8 cellular contexts compared by ENCODE assay signal in the genomic region with DNA sequence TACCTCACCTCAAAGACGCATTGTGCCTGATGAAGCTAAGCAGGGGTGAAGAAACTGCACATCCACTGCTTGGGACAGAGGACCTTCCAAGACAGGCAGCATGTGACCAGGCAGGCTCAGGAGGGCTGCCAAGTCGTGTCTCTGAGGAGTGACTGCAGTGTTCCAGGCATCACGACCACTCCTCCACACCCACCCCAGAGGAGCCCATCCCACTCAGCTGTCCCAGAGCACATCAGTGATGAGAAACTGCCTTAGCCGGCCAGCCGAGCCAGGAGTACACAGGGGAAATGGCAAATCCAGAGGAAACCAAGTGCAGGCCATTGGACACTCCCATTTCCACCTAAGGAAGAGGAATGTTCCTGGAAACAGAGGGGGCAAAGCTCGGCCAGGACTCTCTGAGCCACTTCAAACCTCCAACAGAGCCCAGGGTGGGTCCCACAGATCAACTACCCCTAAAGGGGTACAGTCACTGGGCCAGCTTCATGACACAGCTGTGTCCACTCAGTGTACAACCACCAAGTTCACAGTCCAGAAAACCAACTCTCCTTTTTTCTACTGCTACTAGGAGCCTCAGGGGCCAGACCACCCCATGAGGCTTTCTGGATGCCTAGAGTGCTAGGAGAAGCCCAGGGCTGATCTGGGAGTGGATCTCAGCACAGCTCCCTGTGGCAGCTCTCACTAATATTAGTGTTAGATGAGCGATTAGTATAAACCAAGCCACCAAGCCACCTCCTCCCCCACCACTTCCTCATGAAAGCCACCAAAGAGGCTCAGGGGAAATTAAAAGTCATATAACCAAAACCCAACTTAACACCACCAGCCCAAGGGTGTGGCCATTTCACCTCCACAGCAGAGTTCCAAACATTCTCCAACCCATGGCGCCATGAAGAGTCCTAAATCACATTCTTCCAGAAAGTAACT. TPM values are rescaled to one million over a fixed set of nuclear protein-coding genes. Genes with fewer than 3 reads are reported as not detected.
DNase-seq lines count a peak whose midpoint lies in the region; ATAC-seq and TF ChIP-seq lines count a peak whose summit lies in the region.

No MANE protein-coding gene starts in this region.

- CTCF ChIA-PET in SK-N-SH (lab: Yijun Ruan, JAX) = interaction anchor here (1.0 to 3.1 kb wide), 7 partner anchors 9 to 22 kb away, joined by 3 to 17 read pairs (median 6); a partner anchor contains a TSS

- H3F3A ChIP-seq in SK-N-SH (replicated peaks; ENCODE audit: insufficient read depth) = peaks cover 53% of the 10 kb centered on the region

- H3K27me3 ChIP-seq in SK-N-SH (ENCODE audit: insufficient read depth) (no peaks in the 10 kb centered on the region), adipocyte (replicated peaks; ENCODE audit: control insufficient read depth, insufficient read depth, low read length) (no peaks in the 10 kb centered on the region), right lobe of liver (no peaks in the 10 kb centered on the region), thymus (ENCODE audit: control insufficient read depth, insufficient read depth) (no peaks in the 10 kb centered on the region)

- intact Hi-C loops in right lobe of liver (cut with DNase I) = no loop called here

- ATAC-seq in SK-N-SH treated with all-trans-retinoic acid at 6 μM for 48 hours (no peak), right lobe of liver (peak; percentile 30 to 48 (median 37)), GM19452 (IDR thresholded peaks at IDR 0.05; ENCODE audit: unreplicated experiment) (no peak)

- H3K4me2 ChIP-seq in SK-N-SH = peak overlapping the region; percentile 38

- POLR2A ChIA-PET in SK-N-SH (lab: Yijun Ruan, JAX) = no interaction called here

- peak overlapping the region in 1 of 2 experiments; percentile 93; a peak in 2 of 4 replicates for H3K27ac ChIP-seq in SK-N-SH (ENCODE audit: low read depth in 2 of 2, low read length in 1 of 2)
- peak overlapping the region; percentile 35 to 79 (median 63) for H3K27ac ChIP-seq in right lobe of liver
- H3K27ac ChIP-seq in thymus (ENCODE audit: low read depth) = peak overlapping the region; percentile 26

- H3K79me2 ChIP-seq in SK-N-SH (ENCODE audit: insufficient read depth) = peaks cover 98% of the 10 kb centered on the region

- H4K20me1 ChIP-seq in SK-N-SH (ENCODE audit: insufficient read depth) = peaks cover 70% of the 10 kb centered on the region

- no peak for DNase-seq in SK-N-SH
- DNase-seq in adipocyte (ENCODE audit: low read depth) = no peak
- DNase-seq in right lobe of liver = peak in 2 of 3 donors; percentile 40 to 61
- no peak for DNase-seq in NCI-H2081 treated with DMSO at 0.1 percent for 48 hours (lab: John Stamatoyannopoulos, UW)
- DNase-seq in NCI-H2196 (lab: John Stamatoyannopoulos, UW; ENCODE audit: unreplicated experiment) = no peak

- H3K4me3 ChIP-seq in SK-N-SH (ENCODE audit: low read depth in 2 of 2, low read length in 1 of 2) (no peak overlapping the region), adipocyte (ENCODE audit: low read length) (peak overlapping the region; percentile 41), right lobe of liver (no peak overlapping the region), thymus (ENCODE audit: low read length) (no peak overlapping the region)

- no peak for TF ChIP-seq POLR2A in right lobe of liver (IDR thresholded peaks at IDR 0.05)

- TF ChIP-seq EP300 in SK-N-SH (IDR thresholded peaks at IDR 0.05; ENCODE audit: borderline replicate concordance in 1 of 2, low read depth in 1 of 2, low read length in 1 of 2) = no peak

- H3K36me3 ChIP-seq in SK-N-SH (replicated peaks in 1 of 2; ENCODE audit: control insufficient read depth in 1 of 2, insufficient read depth in 2 of 2, low read length in 1 of 2) (peaks cover 0 to 30% of the 10 kb centered on the region in 2 experiments), adipocyte (ENCODE audit: control insufficient read depth, insufficient read depth, low read length, severe bottlenecking) (peaks cover 7% of the 10 kb centered on the region), right lobe of liver (no peaks in the 10 kb centered on the region), thymus (ENCODE audit: control insufficient read depth, insufficient read depth) (no peaks in the 10 kb centered on the region)

- WGBS in SK-N-SH (ENCODE audit: low lambda C conversion rate) = 71% methylated on average over 6 of the region's 8 CpGs
- 68% methylated on average over 3 of the region's 8 CpGs for WGBS in right lobe of liver (ENCODE audit: insufficient coverage, low coverage, low lambda C conversion rate, missing lambda C conversion rate)
- WGBS in thymus = 74% methylated on average over 8 of the region's 8 CpGs

- H3K4me1 ChIP-seq in SK-N-SH (ENCODE audit: control insufficient read depth in 1 of 2, insufficient read depth in 2 of 2, low read depth in 1 of 2, low read length in 1 of 2) = peaks cover 13 to 52% of the 10 kb centered on the region in 2 experiments
- H3K4me1 ChIP-seq in adipocyte (ENCODE audit: control insufficient read depth, insufficient read depth, low read length) = peaks cover 60% of the 10 kb centered on the region
- H3K4me1 ChIP-seq in right lobe of liver = peaks cover 0 to 11% (median 0%) of the 10 kb centered on the region in 4 donors
- no peaks in the 10 kb centered on the region for H3K4me1 ChIP-seq in thymus (ENCODE audit: control insufficient read depth, insufficient read depth, low read length)

- no peaks in the 10 kb centered on the region for H3K9me2 ChIP-seq in SK-N-SH

- TF ChIP-seq RAD21 in SK-N-SH (IDR thresholded peaks at IDR 0.05; ENCODE audit: low read length) = no peak

- TF ChIP-seq CTCF in SK-N-SH (IDR thresholded peaks at IDR 0.05) (no peak), right lobe of liver (IDR thresholded peaks at IDR 0.05) (no peak)

- H3K9me3 ChIP-seq in SK-N-SH (no peaks in the 10 kb centered on the region), adipocyte (ENCODE audit: control insufficient read depth, low read length) (no peaks in the 10 kb centered on the region), right lobe of liver (no peaks in the 10 kb centered on the region), thymus (ENCODE audit: control insufficient read depth) (no peaks in the 10 kb centered on the region)

- no peak overlapping the region for H2AFZ ChIP-seq in SK-N-SH (ENCODE audit: low read depth)

- H3K9ac ChIP-seq in SK-N-SH (no peak overlapping the region), adipocyte (ENCODE audit: low read length) (peak overlapping the region; percentile 35)

TF ChIP-seq in SK-N-SH, 30 proteins besides CTCF, POLR2A, EP300 and RAD21 (continues in another document):
- TF ChIP-seq TAF1 (IDR thresholded peaks at IDR 0.05; ENCODE audit: borderline replicate concordance, low read depth, low read length) (no peak), TEAD4 (IDR thresholded peaks at IDR 0.05; ENCODE audit: borderline replicate concordance, insufficient read depth) (no peak), RCOR1 (IDR thresholded peaks at IDR 0.05; ENCODE audit: low read length) (no peak), NFIC (IDR thresholded peaks at IDR 0.05; ENCODE audit: borderline replicate concordance) (no peak), GATA2 (CRISPR knock-in tag; IDR thresholded peaks at IDR 0.05) (no peak), ELF1 (IDR thresholded peaks at IDR 0.05) (no peak), FOSL2 (IDR thresholded peaks at IDR 0.05; ENCODE audit: borderline replicate concordance, low read depth) (no peak)

TF ChIP-seq in SK-N-SH treated with all-trans-retinoic acid at 6 μM for 48 hours, 23 proteins besides CTCF, POLR2A, EP300 and RAD21:
- TF ChIP-seq, protein P1, sequence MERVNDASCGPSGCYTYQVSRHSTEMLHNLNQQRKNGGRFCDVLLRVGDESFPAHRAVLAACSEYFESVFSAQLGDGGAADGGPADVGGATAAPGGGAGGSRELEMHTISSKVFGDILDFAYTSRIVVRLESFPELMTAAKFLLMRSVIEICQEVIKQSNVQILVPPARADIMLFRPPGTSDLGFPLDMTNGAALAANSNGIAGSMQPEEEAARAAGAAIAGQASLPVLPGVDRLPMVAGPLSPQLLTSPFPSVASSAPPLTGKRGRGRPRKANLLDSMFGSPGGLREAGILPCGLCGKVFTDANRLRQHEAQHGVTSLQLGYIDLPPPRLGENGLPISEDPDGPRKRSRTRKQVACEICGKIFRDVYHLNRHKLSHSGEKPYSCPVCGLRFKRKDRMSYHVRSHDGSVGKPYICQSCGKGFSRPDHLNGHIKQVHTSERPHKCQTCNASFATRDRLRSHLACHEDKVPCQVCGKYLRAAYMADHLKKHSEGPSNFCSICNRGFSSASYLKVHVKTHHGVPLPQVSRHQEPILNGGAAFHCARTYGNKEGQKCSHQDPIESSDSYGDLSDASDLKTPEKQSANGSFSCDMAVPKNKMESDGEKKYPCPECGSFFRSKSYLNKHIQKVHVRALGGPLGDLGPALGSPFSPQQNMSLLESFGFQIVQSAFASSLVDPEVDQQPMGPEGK (CRISPR knock-in tag; IDR thresholded peaks at IDR 0.05; ENCODE audit: borderline replicate concordance) = no peak
- no peak for TF ChIP-seq ZNF8 (CRISPR knock-in tag; IDR thresholded peaks at IDR 0.05)

RNA-seq across cellular contexts. Expression of a gene that starts 15.4 kb away (rescaled TPM):
- polyA plus RNA-seq in SK-N-SH (2012; rRNA removed) (63.0 and 89.0 TPM in 2 replicates), thymus (112 TPM)
- polyA plus RNA-seq in SK-N-SH (2012; cell fraction: cytosol; rRNA removed) = 56.9 and 70.1 TPM in 2 replicates
- 269 and 301 TPM in 2 replicates for polyA plus RNA-seq in SK-N-SH (2012; cell fraction: nucleus; rRNA removed)
- 10 to 100 TPM; 15.1 to 32.6 (median 24.1) TPM for total RNA-seq in right lobe of liver

RNA-seq across cellular contexts. Expression of a gene that starts 41.6 kb away (rescaled TPM):
- not detected in 2 replicates for polyA plus RNA-seq in SK-N-SH (2012; rRNA removed)
- polyA plus RNA-seq in SK-N-SH (2012; cell fraction: cytosol; rRNA removed) = not detected in 2 replicates
- not detected in 2 replicates for polyA plus RNA-seq in SK-N-SH (2012; cell fraction: nucleus; rRNA removed)
- total RNA-seq in right lobe of liver = 1,000 to 10,000 TPM in 4 of 6 experiments, under 1 TPM in 2; under 0.01 to 8,070 (median 3,211) TPM
- not detected for polyA plus RNA-seq in thymus

RNA-seq across cellular contexts. Expression of a gene that starts 42.9 kb away (rescaled TPM):
- polyA plus RNA-seq in SK-N-SH (2012; rRNA removed) (not detected in 2 replicates), thymus (not detected)
- not detected in 2 replicates for polyA plus RNA-seq in SK-N-SH (2012; cell fraction: cytosol; rRNA removed)
- polyA plus RNA-seq in SK-N-SH (2012; cell fraction: nucleus; rRNA removed) = not detected in 2 replicates
- total RNA-seq in right lobe of liver = 1,000 to 10,000 TPM in 4 of 6 experiments, under 1 TPM in 1, not detected in 1; under 0.01 to 2,710 (median 2,128) TPM

RNA-seq across cellular contexts. Expression of a gene that starts 49.2 kb away (rescaled TPM):
- polyA plus RNA-seq in SK-N-SH (2012; rRNA removed) (5,975 and 6,606 TPM in 2 replicates), thymus (2,741 TPM)
- polyA plus RNA-seq in SK-N-SH (2012; cell fraction: cytosol; rRNA removed) = 4,575 and 6,412 TPM in 2 replicates
- polyA plus RNA-seq in SK-N-SH (2012; cell fraction: nucleus; rRNA removed) = 2,397 and 2,614 TPM in 2 replicates
- total RNA-seq in right lobe of liver = 1,000 to 10,000 TPM in 2 of 6 experiments, 100 to 1,000 TPM in 4; 549 to 1,070 (median 665) TPM

RNA-seq across cellular contexts. Expression of a gene that starts 52.0 kb away (rescaled TPM):
- 1.1 and 1.4 TPM in 2 replicates for polyA plus RNA-seq in SK-N-SH (2012; rRNA removed)
- 1.4 and 1.6 TPM in 2 replicates for polyA plus RNA-seq in SK-N-SH (2012; cell fraction: cytosol; rRNA removed)
- 1.4 and 1.5 TPM in 2 replicates for polyA plus RNA-seq in SK-N-SH (2012; cell fraction: nucleus; rRNA removed)
- 1 to 10 TPM in 5 of 6 experiments, under 1 TPM in 1; 0.56 to 4.1 (median 3.0) TPM for total RNA-seq in right lobe of liver
- 2.8 TPM for polyA plus RNA-seq in thymus

Comparison
In these comparisons a context has a peak if more than half of its experiments do, and no peak if none do; other contexts are left out.
1. DNase-seq: peak in right lobe of liver (2 of 3); none in SK-N-SH (single experiment), adipocyte (single experiment), NCI-H2081 treated with DMSO at 0.1 percent for 48 hours (single experiment) and NCI-H2196 (single experiment).
2. ATAC-seq: peak in right lobe of liver (4 of 4); none in SK-N-SH treated with all-trans-retinoic acid at 6 μM for 48 hours (single experiment) and GM19452 (single experiment).